ENCODE assay signal across 22 cellular contexts in genomic region chr9:37978983-37979382, GRCh38.
"Had no signal": no experiment of that assay in that cellular context is flagged by ENCODE, and none has a peak within 500 bp of the region (broad histone marks: within the 10 kb centered on the region; RNA-seq: fewer than 3 reads in every experiment).

No MANE protein-coding gene starts in this region.

- H3K9ac ChIP-seq: parathyroid adenoma had no signal

- H3K9me3 ChIP-seq: breast epithelium, gastrocnemius medialis, heart right ventricle, suprapubic skin, upper lobe of left lung had no signal

- H3K36me3 Mint-ChIP-seq: activated naive CD8-positive, alpha-beta T cell had no signal

- ATAC-seq: activated CD8-positive, alpha-beta T cell treated with anti-CD3 and anti-CD28 coated beads for 36 hours; gastrocnemius medialis; heart right ventricle; left cardiac atrium; stimulated activated naive CD8-positive, alpha-beta T cell treated with anti-CD3 and anti-CD28 coated beads, Interleukin-15, Interleukin-2, amounts not matched to agents 100 U/mL and 50 U/mL, for 24 hours had no signal

- H3K4me1 ChIP-seq: breast epithelium, gastrocnemius medialis had no signal

- H3K4me1 Mint-ChIP-seq: activated B cell treated with CpG ODN at 0.5 μM for 24 hours had no signal

- H3K4me3 ChIP-seq: breast epithelium, gastrocnemius medialis, heart right ventricle, lung, suprapubic skin, upper lobe of left lung had no signal

- H2AFZ ChIP-seq: parathyroid adenoma had no signal

- H3K4me3 Mint-ChIP-seq: activated B cell treated with CpG ODN at 0.5 μM for 24 hours; activated CD8-positive, alpha-beta T cell treated with anti-CD3 and anti-CD28 coated beads for 36 hours; activated naive CD8-positive, alpha-beta T cell had no signal

- FAIRE-seq: TTC549 had no signal

- H3K27me3 Mint-ChIP-seq: activated CD8-positive, alpha-beta T cell treated with anti-CD3 and anti-CD28 coated beads for 36 hours; activated naive CD8-positive, alpha-beta T cell had no signal

- H3K36me3 ChIP-seq: breast epithelium, gastrocnemius medialis had no signal

- H3K9me3 Mint-ChIP-seq: activated B cell treated with CpG ODN at 0.5 μM for 24 hours; activated CD8-positive, alpha-beta T cell treated with anti-CD3 and anti-CD28 coated beads for 36 hours had no signal

- DNase-seq: activated B cell treated with CpG ODN at 0.5 μM for 24 hours; activated CD4-positive, alpha-beta T cell treated with anti-CD3 and anti-CD28 coated beads for 48 hours; activated CD8-positive, alpha-beta memory T cell treated with anti-CD3 and anti-CD28 coated beads, Interleukin-2, amount 50 U/mL, for 4 hours; activated CD8-positive, alpha-beta T cell treated with anti-CD3 and anti-CD28 coated beads for 36 hours; activated effector memory CD4-positive, alpha-beta T cell treated with anti-CD3 and anti-CD28 coated beads, Interleukin-2, amount 50 U/mL, for 16 hours; activated T-cell treated with anti-CD3 and anti-CD28 coated beads, Interleukin-2, amount 50 U/mL, for 48 hours; anterior cingulate cortex; erythroblast; gastrocnemius medialis; heart right ventricle; left cardiac atrium; stimulated activated CD4-positive, alpha-beta T cell treated with anti-CD3 and anti-CD28 coated beads, Interleukin-15, amount 100 ng/mL, for 24 hours; stimulated activated CD4-positive, alpha-beta T cell treated with anti-CD3 and anti-CD28 coated beads, Interleukin-4, amount 100 ng/mL, for 24 hours; stimulated activated naive CD8-positive, alpha-beta T cell treated with anti-CD3 and anti-CD28 coated beads, Interleukin-15, Interleukin-2, amounts not matched to agents 100 U/mL and 50 U/mL, for 24 hours; T-helper 2 cell; upper lobe of left lung had no signal

- H3K27ac ChIP-seq: breast epithelium, gastrocnemius medialis, heart right ventricle, parathyroid adenoma, suprapubic skin, upper lobe of left lung had no signal

- H3K27me3 ChIP-seq: breast epithelium, gastrocnemius medialis, heart right ventricle, suprapubic skin, upper lobe of left lung had no signal

- H3K27ac Mint-ChIP-seq: activated B cell treated with CpG ODN at 0.5 μM for 24 hours; activated CD8-positive, alpha-beta T cell treated with anti-CD3 and anti-CD28 coated beads for 36 hours; activated naive CD8-positive, alpha-beta T cell had no signal
